ENCODE assay signal across 22 cellular contexts in the genomic region with DNA sequence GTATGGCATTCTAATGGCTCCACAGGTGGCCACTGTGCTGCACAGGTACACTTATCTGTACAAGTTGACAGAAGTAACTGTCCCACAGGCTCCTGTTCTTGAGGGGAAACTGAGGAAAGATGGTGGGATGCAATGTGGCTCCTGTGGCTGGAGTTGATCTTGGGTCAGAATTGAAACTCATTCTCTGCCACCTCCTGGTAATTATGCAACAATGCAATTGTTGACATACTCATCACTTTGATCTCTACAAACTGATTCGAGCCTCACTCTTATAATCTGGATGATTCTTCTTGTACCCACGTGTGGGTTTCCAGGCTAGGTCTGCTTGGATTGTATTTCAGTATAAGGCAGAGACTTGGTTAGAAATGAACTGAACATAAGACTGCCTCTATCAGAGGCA.
"Had no signal": no experiment of that assay in that cellular context is flagged by ENCODE, and none has a peak within 500 bp of the region (broad histone marks: within the 10 kb centered on the region; RNA-seq: fewer than 3 reads in every experiment).

No MANE protein-coding gene starts in this region.

- H3K4me3 Mint-ChIP-seq: activated naive CD8-positive, alpha-beta T cell; memory B cell; natural killer cell treated with Interleukin-12 subunit alpha and Interleukin-12 subunit beta and Interleukin-15 and Interleukin-18, amount 100 ng/mL, for 72 hours; WTC11 had no signal

- H3K4me3 ChIP-seq: adrenal gland, ascending aorta, esophagus squamous epithelium, heart left ventricle, ovary, prostate gland, testis, uterus had no signal

- H3K9me3 ChIP-seq: adrenal gland, ascending aorta, esophagus squamous epithelium, heart left ventricle, prostate gland, testis, uterus had no signal

- H3K36me3 ChIP-seq: adrenal gland, ascending aorta, brain microvascular endothelial cell, esophagus squamous epithelium, heart left ventricle, ovary, prostate gland, uterus had no signal

- H3K27me3 ChIP-seq: adrenal gland, ascending aorta, brain microvascular endothelial cell, esophagus squamous epithelium, ovary, testis, uterus had no signal

- H3K36me3 Mint-ChIP-seq: activated naive CD8-positive, alpha-beta T cell; memory B cell; natural killer cell treated with Interleukin-12 subunit alpha and Interleukin-12 subunit beta and Interleukin-15 and Interleukin-18, amount 100 ng/mL, for 72 hours; WTC11 had no signal

- H3K4me1 ChIP-seq: adrenal gland, ascending aorta, esophagus squamous epithelium, heart left ventricle, prostate gland, testis, uterus had no signal

- H3K27ac ChIP-seq: adrenal gland, ascending aorta, brain microvascular endothelial cell, esophagus squamous epithelium, heart left ventricle, ovary, prostate gland, testis, uterus had no signal

- H3K9me3 Mint-ChIP-seq: activated T-helper 2 cell treated with anti-CD3 and anti-CD28 coated beads, Interferon-gamma antibody, Interleukin-2, Interleukin-4, amounts not matched to agents 10 μg/mL and 5 μg/mL and 100 μg/mL, durations not matched to agents 14 hours and 24 hours and 36 hours; memory B cell; natural killer cell treated with Interleukin-12 subunit alpha and Interleukin-12 subunit beta and Interleukin-15 and Interleukin-18, amount 100 ng/mL, for 72 hours; WTC11 had no signal

- DNase-seq: activated naive CD4-positive, alpha-beta T cell; activated T-cell treated with anti-CD3 and anti-CD28 coated beads, Interleukin-2, amount 50 U/mL, for 1 hour; adrenal gland; brain microvascular endothelial cell; central memory CD4-positive, alpha-beta T cell; effector memory CD4-positive, alpha-beta T cell; esophagus squamous epithelium; heart left ventricle; left colon; ovary; stimulated activated CD4-positive, alpha-beta T cell treated with anti-CD3 and anti-CD28 coated beads, Interleukin-4, amount 100 ng/mL, for 1 hour; stimulated activated naive CD4-positive, alpha-beta T cell; testis; trophoblast cell; uterus had no signal

- H3K27ac Mint-ChIP-seq: activated naive CD8-positive, alpha-beta T cell; activated T-helper 2 cell treated with anti-CD3 and anti-CD28 coated beads, Interferon-gamma antibody, Interleukin-2, Interleukin-4, amounts not matched to agents 10 μg/mL and 5 μg/mL and 100 μg/mL, durations not matched to agents 14 hours and 24 hours and 36 hours; memory B cell; natural killer cell treated with Interleukin-12 subunit alpha and Interleukin-12 subunit beta and Interleukin-15 and Interleukin-18, amount 100 ng/mL, for 72 hours; WTC11 had no signal

- ATAC-seq: left colon; natural killer cell treated with Interleukin-12 subunit alpha and Interleukin-12 subunit beta and Interleukin-15 and Interleukin-18, amount 100 ng/mL, for 72 hours; WTC11 had no signal

- H3K4me1 Mint-ChIP-seq: memory B cell had no signal
